Comparison of ENCODE assay signal across 8 cellular contexts in genomic region chr4:82891728-82892466, GRCh38. TPM values are rescaled to one million over a fixed set of nuclear protein-coding genes. Genes with fewer than 3 reads are reported as not detected.
DNase-seq lines count a peak whose midpoint lies in the region; ATAC-seq, FAIRE-seq and TF ChIP-seq lines count a peak whose summit lies in the region.

No MANE protein-coding gene starts in this region.

- in situ Hi-C loops in mammary epithelial cell (cut with MboI; ENCODE audit: low sequenced_read_pairs in 2 of 2), result loop anchor here in 1 of 2 donors (5.0 kb wide), 1 partner anchor 120 kb away; the partner anchor contains the start of gene LIN54

- CTCF ChIA-PET in mammary epithelial cell (lab: Charles Lee; ENCODE audit: low non-redundant PET), result no interaction called here

- 43% methylated on average over 7 of the region's 7 CpGs for WGBS in mammary epithelial cell (ENCODE audit: low coverage, missing lambda C conversion rate)
- 54 to 58% methylated on average over 2 of the region's 7 CpGs for WGBS in mesodermal cell (ENCODE audit: insufficient coverage in 2 of 2), 2 experiments

- peak; percentile 44 for FAIRE-seq in GM12892 (lab: Jason Lieb, UNC)

- peaks cover 10% of the 10 kb centered on the region for H3K36me3 ChIP-seq in mammary epithelial cell (ENCODE audit: insufficient read depth, low read length)
- peaks cover 36% of the 10 kb centered on the region for H3K36me3 ChIP-seq in mesodermal cell (ENCODE audit: control insufficient read depth, insufficient read depth, low read length)

- no peak for ATAC-seq in HG03175 (IDR thresholded peaks at IDR 0.05; ENCODE audit: unreplicated experiment)

- BruUV-seq in mammary epithelial cell (replicated peaks; lab: Mats Ljungman, UMichigan), result no TSS peak

- H3K79me2 ChIP-seq in mammary epithelial cell (ENCODE audit: insufficient read depth, low read length), result peaks cover 86% of the 10 kb centered on the region

- intact Hi-C loops in mammary epithelial cell (cut with micrococcal nuclease), result loop anchor here (1.0 to 10.0 kb wide), 3 partner anchors 8 to 517 kb away; partner anchors contain the start of genes HNRNPD and THAP9

- peak overlapping the region; percentile 96 for H3K9ac ChIP-seq in mammary epithelial cell (ENCODE audit: insufficient read depth, low read length)

- TF ChIP-seq POLR2A in GM12892 (IDR thresholded peaks at IDR 0.05; ENCODE audit: low read depth, low read length), result no peak

- H3K27me3 ChIP-seq in mammary epithelial cell (ENCODE audit: insufficient read depth, low read length), result no peaks in the 10 kb centered on the region

- peak overlapping the region; percentile 94 for H3K4me2 ChIP-seq in mammary epithelial cell (ENCODE audit: insufficient read depth, low read depth, low read length)

- H4K20me1 ChIP-seq in mammary epithelial cell (ENCODE audit: insufficient read depth, low read length), result no peaks in the 10 kb centered on the region

- no peaks in the 10 kb centered on the region for H3K9me3 ChIP-seq in mammary epithelial cell (replicated peaks; ENCODE audit: insufficient read depth, low read length)
- H3K9me3 ChIP-seq in mesodermal cell (ENCODE audit: control insufficient read depth, low read length), result no peaks in the 10 kb centered on the region

- dilution Hi-C loops in mammary epithelial cell (cut with HindIII; ENCODE audit: low sequenced_read_pairs), result loop anchor here (5.0 kb wide), 1 partner anchor 45 kb away; no protein-coding TSS in a partner anchor

- H3K4me3 ChIP-seq in mammary epithelial cell (replicated peaks in 1 of 3; ENCODE audit: insufficient read depth in 1 of 3, low read depth in 2 of 3, low read length in 3 of 3), result peak overlapping the region; percentile 65 to 97 (median 72)
- H3K4me3 ChIP-seq in mesodermal cell (ENCODE audit: extremely low read depth, insufficient read depth, low read length, poor library complexity, severe bottlenecking), result peak overlapping the region; percentile 96

- no peak for DNase-seq in GM12892 (ENCODE audit: insufficient read length)
- DNase-seq in LHCN-M2 (ENCODE audit: low read depth), result peak; percentile 9
- no peak for DNase-seq in mammary epithelial cell
- no peak for DNase-seq in NCI-H2227 treated with DMSO at 0.1 percent for 48 hours (lab: John Stamatoyannopoulos, UW)
- no peak for DNase-seq in NCI-H1105 (lab: John Stamatoyannopoulos, UW)
- no peak for DNase-seq in activated CD4-positive, alpha-beta T cell treated with anti-CD3 and anti-CD28 coated beads, Interleukin-2, amount 50 U/mL, for 1 hour

- TF ChIP-seq CTCF in mammary epithelial cell (conservative IDR thresholded peaks at IDR 0.05 in 1 of 2, IDR thresholded peaks at IDR 0.05 in 1 of 2; ENCODE audit: extremely low read depth in 1 of 2, insufficient read depth in 1 of 2, low read depth in 1 of 2, low read length in 2 of 2), result no peak

- H3K4me1 ChIP-seq in mammary epithelial cell (ENCODE audit: insufficient read depth, low read length), result peaks cover 23% of the 10 kb centered on the region
- peaks cover 13% of the 10 kb centered on the region for H3K4me1 ChIP-seq in mesodermal cell (ENCODE audit: control insufficient read depth, insufficient read depth, low read length, poor library complexity, severe bottlenecking)

- H3K27ac ChIP-seq in mammary epithelial cell (ENCODE audit: insufficient read depth, low read depth, low read length) (peak overlapping the region; percentile 98), mesodermal cell (ENCODE audit: low read depth, low read length, severe bottlenecking) (peak overlapping the region; percentile 99)

- H2AFZ ChIP-seq in mammary epithelial cell (ENCODE audit: low read depth, low read length), result peak overlapping the region; percentile 93

RNA-seq across cellular contexts. Expression of gene SEC31A, which starts 0.9 kb away (rescaled TPM):
- 89.7 TPM for polyA plus RNA-seq in GM12892 (2012; ENCODE audit: missing spikeins)
- 179 and 189 TPM in 2 replicates for total RNA-seq in LHCN-M2 (2014; rRNA removed)
- polyA plus RNA-seq in LHCN-M2 (2012), result 174 TPM
- total RNA-seq in mammary epithelial cell, result 100 to 1,000 TPM; 204 to 225 TPM
- 149 TPM for polyA plus RNA-seq in mammary epithelial cell
- polyA minus RNA-seq in mammary epithelial cell, result 157 TPM
- polyA plus RNA-seq in mesodermal cell (2013, experiment 1 of 2), result 261 TPM
- 262 TPM for polyA plus RNA-seq in mesodermal cell (2013, experiment 2 of 2)

RNA-seq across cellular contexts. Expression of gene THAP9, which starts 8.6 kb away (rescaled TPM):
- polyA plus RNA-seq in GM12892 (2012; ENCODE audit: missing spikeins), result 2.4 TPM
- total RNA-seq in LHCN-M2 (2014; rRNA removed) (1.8 and 2.3 TPM in 2 replicates), mammary epithelial cell (1 to 10 TPM; 2.8 to 3.0 TPM)
- polyA plus RNA-seq in LHCN-M2 (2012), result 0.32 TPM
- polyA plus RNA-seq in mammary epithelial cell, result 1.6 TPM
- polyA minus RNA-seq in mammary epithelial cell, result not detected
- polyA plus RNA-seq in mesodermal cell (2013, experiment 1 of 2), result 6.6 TPM
- polyA plus RNA-seq in mesodermal cell (2013, experiment 2 of 2), result 9.0 TPM
